Comparison of ENCODE assay signal across 17 cellular contexts in genomic region chr9:129676970-129677369, GRCh38. TPM values are rescaled to one million over a fixed set of nuclear protein-coding genes. Genes with fewer than 3 reads are reported as not detected.
DNase-seq lines count a peak whose midpoint lies in the region; ATAC-seq, FAIRE-seq and TF ChIP-seq lines count a peak whose summit lies in the region.
"Had no signal": no experiment of that assay in that cellular context is flagged by ENCODE, and none has a peak within 500 bp of the region (broad histone marks: within the 10 kb centered on the region; RNA-seq: fewer than 3 reads in every experiment).

No MANE protein-coding gene starts in this region.

- WGBS in endodermal cell (ENCODE audit: insufficient coverage in 1 of 2, insufficient read length in 1 of 2), 2 experiments = 87 to 90% methylated on average over 12 of the region's 12 CpGs

- POLR2A ChIA-PET in naive thymus-derived CD4-positive, alpha-beta T cell (lab: Charles Lee) = no interaction called here

- peak overlapping the region; percentile 29 for H3K27ac ChIP-seq in endodermal cell (ENCODE audit: low read depth, low read length)
- H3K27ac ChIP-seq in naive thymus-derived CD4-positive, alpha-beta T cell (ENCODE audit: low read depth, low read length) = no peak overlapping the region
- H3K27ac ChIP-seq: BLaER1 had no signal

- TF ChIP-seq CTCF in D721Med (IDR thresholded peaks at IDR 0.05; ENCODE audit: insufficient read depth, missing control alignments) = peak; percentile 55
- peak; percentile 11 for TF ChIP-seq CTCF in endodermal cell (conservative IDR thresholded peaks at IDR 0.05)

- DNase-seq in D721Med (ENCODE audit: insufficient read length, low spot score) (peak; percentile 97), NCI-H2171 treated with DMSO at 0.1 percent for 48 hours (lab: John Stamatoyannopoulos, UW) (peak; percentile 99), endodermal cell (peak; percentile 58), posterior vena cava (ENCODE audit: low spot score) (peak; percentile 88), NCI-H2227 treated with DMSO at 0.1 percent for 48 hours (lab: John Stamatoyannopoulos, UW) (no peak), NCI-H2196 treated with DMSO at 0.1 percent for 48 hours (lab: John Stamatoyannopoulos, UW; ENCODE audit: unreplicated experiment) (no peak), NCI-H510A (lab: John Stamatoyannopoulos, UW) (no peak)
- no peak for DNase-seq in naive thymus-derived CD4-positive, alpha-beta T cell
- DNase-seq: central memory CD4-positive, alpha-beta T cell; NCI-H2029; posterior cingulate gyrus; stimulated activated CD4-positive, alpha-beta T cell treated with anti-CD3 and anti-CD28 coated beads, Interleukin-2, amount 100 ng/mL, for 48 hours had no signal

- no peak overlapping the region for H3K4me3 Mint-ChIP-seq in endodermal cell
- H3K4me3 Mint-ChIP-seq in naive thymus-derived CD4-positive, alpha-beta T cell = no peak overlapping the region
- H3K4me3 Mint-ChIP-seq: mesothelial cell of epicardium; stimulated activated effector memory CD8-positive, alpha-beta T cell treated with anti-CD3 and anti-CD28 coated beads, Interleukin-12 subunit alpha, Interleukin-12 subunit beta, amount 100 ng/mL, for 72 hours had no signal

- ATAC-seq in naive thymus-derived CD4-positive, alpha-beta T cell = no peak
- ATAC-seq: stimulated activated effector memory CD8-positive, alpha-beta T cell treated with anti-CD3 and anti-CD28 coated beads, Interleukin-12 subunit alpha, Interleukin-12 subunit beta, amount 100 ng/mL, for 72 hours had no signal

- no peaks in the 10 kb centered on the region for H3K36me3 Mint-ChIP-seq in endodermal cell (ENCODE audit: low read depth)
- no peaks in the 10 kb centered on the region for H3K36me3 Mint-ChIP-seq in naive thymus-derived CD4-positive, alpha-beta T cell
- H3K36me3 Mint-ChIP-seq: mesothelial cell of epicardium; stimulated activated effector memory CD8-positive, alpha-beta T cell treated with anti-CD3 and anti-CD28 coated beads, Interleukin-12 subunit alpha, Interleukin-12 subunit beta, amount 100 ng/mL, for 72 hours had no signal

- intact Hi-C loops in posterior vena cava (cut with DNase I) = no loop called here
- intact Hi-C loops in naive thymus-derived CD4-positive, alpha-beta T cell (cut with micrococcal nuclease) = no loop called here

- CTCF ChIA-PET in naive thymus-derived CD4-positive, alpha-beta T cell (lab: Charles Lee) = no interaction called here

- H3K27me3 Mint-ChIP-seq in endodermal cell (ENCODE audit: insufficient read depth) = peaks cover 4% of the 10 kb centered on the region
- peaks cover 4 to 23% (median 12%) of the 10 kb centered on the region in 5 donors for H3K27me3 Mint-ChIP-seq in naive thymus-derived CD4-positive, alpha-beta T cell

- no peaks in the 10 kb centered on the region for H3K9me3 ChIP-seq in endodermal cell (ENCODE audit: control insufficient read depth, low read length)
- H3K9me3 ChIP-seq in naive thymus-derived CD4-positive, alpha-beta T cell (ENCODE audit: control insufficient read depth in 2 of 3, low read length in 3 of 3) = no peaks in the 10 kb centered on the region
- H3K9me3 ChIP-seq: BLaER1 had no signal

- H3K36me3 ChIP-seq in endodermal cell (ENCODE audit: control insufficient read depth, insufficient read depth, low read length) = no peaks in the 10 kb centered on the region
- no peaks in the 10 kb centered on the region for H3K36me3 ChIP-seq in naive thymus-derived CD4-positive, alpha-beta T cell (ENCODE audit: control insufficient read depth in 2 of 3, insufficient read depth in 3 of 3, low read length in 3 of 3)
- H3K36me3 ChIP-seq: BLaER1 had no signal

- H3K4me1 ChIP-seq in endodermal cell (ENCODE audit: control insufficient read depth, insufficient read depth, low read length) = no peaks in the 10 kb centered on the region
- H3K4me1 ChIP-seq in naive thymus-derived CD4-positive, alpha-beta T cell (ENCODE audit: control insufficient read depth in 2 of 2, insufficient read depth in 2 of 2, low read length in 2 of 2) = no peaks in the 10 kb centered on the region
- H3K4me1 ChIP-seq: BLaER1 had no signal

- H3K9me3 Mint-ChIP-seq in endodermal cell = no peaks in the 10 kb centered on the region
- H3K9me3 Mint-ChIP-seq in naive thymus-derived CD4-positive, alpha-beta T cell = peaks cover 0 to 1% (median 0%) of the 10 kb centered on the region in 11 donors
- H3K9me3 Mint-ChIP-seq: mesothelial cell of epicardium; stimulated activated effector memory CD8-positive, alpha-beta T cell treated with anti-CD3 and anti-CD28 coated beads, Interleukin-12 subunit alpha, Interleukin-12 subunit beta, amount 100 ng/mL, for 72 hours had no signal

- H3K4me1 Mint-ChIP-seq in endodermal cell = no peaks in the 10 kb centered on the region
- H3K4me1 Mint-ChIP-seq in naive thymus-derived CD4-positive, alpha-beta T cell = peaks cover 0 to under 1% (median 0%) of the 10 kb centered on the region in 7 donors

- FAIRE-seq in D721Med (lab: Jason Lieb, UNC) = peak; percentile 86

- H3K9ac ChIP-seq in endodermal cell (ENCODE audit: extremely low read depth, low read length, poor library complexity, severe bottlenecking) = no peak overlapping the region
- H3K9ac ChIP-seq: BLaER1 had no signal

- no peaks in the 10 kb centered on the region for H3K27me3 ChIP-seq in endodermal cell (ENCODE audit: control insufficient read depth, insufficient read depth, low read length, poor library complexity, severe bottlenecking)
- no peaks in the 10 kb centered on the region for H3K27me3 ChIP-seq in naive thymus-derived CD4-positive, alpha-beta T cell (ENCODE audit: control insufficient read depth in 2 of 2, insufficient read depth in 2 of 2, low read length in 2 of 2)

- no peak overlapping the region for H3K4me3 ChIP-seq in endodermal cell (ENCODE audit: low read length)
- no peak overlapping the region for H3K4me3 ChIP-seq in naive thymus-derived CD4-positive, alpha-beta T cell (ENCODE audit: low read length)
- H3K4me3 ChIP-seq: BLaER1 had no signal

- no peak overlapping the region for H3K27ac Mint-ChIP-seq in endodermal cell
- H3K27ac Mint-ChIP-seq in naive thymus-derived CD4-positive, alpha-beta T cell = no peak overlapping the region
- H3K27ac Mint-ChIP-seq: stimulated activated effector memory CD8-positive, alpha-beta T cell treated with anti-CD3 and anti-CD28 coated beads, Interleukin-12 subunit alpha, Interleukin-12 subunit beta, amount 100 ng/mL, for 72 hours had no signal

RNA-seq across cellular contexts. Expression of gene PRRX2, which starts 11.5 kb away (rescaled TPM):
- 1 to 10 TPM; 1.0 to 3.8 TPM for total RNA-seq in endodermal cell
- polyA plus RNA-seq in endodermal cell (2013, experiment 1 of 2) = 5.4 TPM
- polyA plus RNA-seq in endodermal cell (2013, experiment 2 of 2) = 6.0 TPM
- total RNA-seq in posterior vena cava = 10 to 100 TPM; 20.8 to 22.9 TPM
- total RNA-seq in naive thymus-derived CD4-positive, alpha-beta T cell = 1 to 10 TPM in 1 of 5 experiments, not detected in 4; 1.1 TPM
- not detected for polyA plus RNA-seq in naive thymus-derived CD4-positive, alpha-beta T cell
- total RNA-seq: LHCN-M2 had no signal

RNA-seq across cellular contexts. Expression of gene ASB6, which starts 35.0 kb away (rescaled TPM):
- total RNA-seq in endodermal cell (10 to 100 TPM; 19.8 to 20.2 TPM), posterior vena cava (10 to 100 TPM; 14.1 to 16.9 TPM)
- polyA plus RNA-seq in endodermal cell (2013, experiment 1 of 2) = 17.7 TPM
- polyA plus RNA-seq in endodermal cell (2013, experiment 2 of 2) = 14.9 TPM
- total RNA-seq in naive thymus-derived CD4-positive, alpha-beta T cell = 10 to 100 TPM; 25.0 to 33.2 (median 28.1) TPM
- polyA plus RNA-seq in naive thymus-derived CD4-positive, alpha-beta T cell = 10 to 100 TPM; 18.5 to 40.9 TPM

RNA-seq across cellular contexts. Expression of gene NTMT1, which starts 51.0 kb away (rescaled TPM):
- total RNA-seq in endodermal cell = 10 to 100 TPM; 39.6 to 49.1 TPM
- polyA plus RNA-seq in endodermal cell (2013, experiment 1 of 2) = 40.4 TPM
- 40.9 TPM for polyA plus RNA-seq in endodermal cell (2013, experiment 2 of 2)
- total RNA-seq in posterior vena cava = 10 to 100 TPM; 22.7 to 25.6 TPM
- total RNA-seq in naive thymus-derived CD4-positive, alpha-beta T cell = 10 to 100 TPM; 31.0 to 50.1 (median 34.2) TPM
- polyA plus RNA-seq in naive thymus-derived CD4-positive, alpha-beta T cell = 10 to 100 TPM; 49.0 to 58.9 TPM

RNA-seq across cellular contexts. Expression of gene C9orf50, which starts 56.1 kb away (rescaled TPM):
- total RNA-seq in endodermal cell (not detected), posterior vena cava (not detected)
- polyA plus RNA-seq in endodermal cell (2013, experiment 1 of 2) = not detected
- polyA plus RNA-seq in endodermal cell (2013, experiment 2 of 2) = not detected
- not detected for total RNA-seq in naive thymus-derived CD4-positive, alpha-beta T cell
- polyA plus RNA-seq in naive thymus-derived CD4-positive, alpha-beta T cell = not detected
- total RNA-seq: LHCN-M2; T-helper 2 cell treated with Interferon-gamma antibody and Interleukin-4, amounts not matched to agents 100 ng/mL and 5 ng/mL, for 36 hours had no signal

Comparison
In these comparisons a context has a peak if more than half of its experiments do, and no peak if none do; other contexts are left out.
1. DNase-seq: peak in D721Med (single experiment), NCI-H2171 treated with DMSO at 0.1 percent for 48 hours (single experiment), endodermal cell (single experiment) and posterior vena cava (single experiment); none in NCI-H2227 treated with DMSO at 0.1 percent for 48 hours (single experiment), NCI-H2196 treated with DMSO at 0.1 percent for 48 hours (single experiment), NCI-H510A (single experiment) and naive thymus-derived CD4-positive, alpha-beta T cell (0 of 9).
2. RNA of gene PRRX2, which starts 11.5 kb away (total RNA-seq): 20.8 to 22.9 TPM in posterior vena cava; 1.0 to 3.8 TPM in endodermal cell and 1.1 TPM in naive thymus-derived CD4-positive, alpha-beta T cell; every median in the first group is over 4 times any median in the second.